In the genomic region with DNA sequence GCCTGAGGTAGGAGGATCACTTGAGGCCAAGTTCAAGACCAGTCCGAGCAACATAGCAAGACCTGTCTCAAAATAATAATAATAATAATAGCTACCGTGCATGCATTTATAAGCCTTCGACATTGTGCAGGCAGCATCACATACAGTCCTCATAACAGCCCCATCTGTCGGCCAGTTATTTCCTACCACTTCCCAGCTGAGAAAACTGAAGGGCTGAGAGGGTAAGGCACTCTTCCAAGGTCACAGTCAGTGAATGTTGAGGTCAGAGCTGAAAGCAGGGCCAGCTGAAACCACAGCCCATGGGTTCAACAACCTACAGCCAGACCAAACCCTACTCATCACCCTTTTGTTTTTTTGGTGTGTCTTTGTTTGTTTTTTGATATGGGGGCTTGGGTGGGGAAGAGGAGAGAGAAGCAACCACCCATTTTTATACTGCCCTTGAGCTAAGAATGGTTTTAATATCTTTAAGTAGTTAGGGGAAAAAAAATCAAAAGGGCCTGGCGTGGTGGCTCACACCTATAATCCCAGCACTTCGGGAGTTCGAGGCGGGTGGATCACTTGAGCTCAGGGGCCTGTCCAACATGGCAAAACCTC, we compare ENCODE assay signal across 8 cellular contexts. TPM values are rescaled to one million over a fixed set of nuclear protein-coding genes. Genes with fewer than 3 reads are reported as not detected.
DNase-seq lines count a peak whose midpoint lies in the region; ATAC-seq, FAIRE-seq and TF ChIP-seq lines count a peak whose summit lies in the region.

No MANE protein-coding gene starts in this region.

- H3K36me3 Mint-ChIP-seq in brain: no peaks in the 10 kb centered on the region

- no peak overlapping the region for H3K4me3 Mint-ChIP-seq in brain

- FAIRE-seq in G401.6 (lab: Jason Lieb, UNC): peak; percentile 55

- H3K9me3 ChIP-seq in left lung: no peaks in the 10 kb centered on the region

- H3K9me3 Mint-ChIP-seq in brain: peaks cover 0 to 2% (median 0%) of the 10 kb centered on the region in 5 experiments

- in situ Hi-C loops in ACHN (cut with HindIII; ENCODE audit: low pct_ligation_motif_present, low pct_unique_long_range_greater_than_20kb, low sequenced_read_pairs): loop anchor here (25.0 kb wide), 1 partner anchor 195 kb away; no protein-coding TSS in a partner anchor

- TF ChIP-seq CTCF in brain (conservative IDR thresholded peaks at IDR 0.05) (peak; percentile 25 to 38), left lung (IDR thresholded peaks at IDR 0.05) (peak; percentile 27 to 41), omental fat pad (IDR thresholded peaks at IDR 0.05) (no peak)

- intact Hi-C loops in left lung (cut with DNase I): no loop called here

- no peak overlapping the region for H3K4me3 ChIP-seq in left lung

- ATAC-seq in left lung: peak; percentile 79
- ATAC-seq in omental fat pad (ENCODE audit: low FRiP score): no peak
- ATAC-seq in HG02938 (IDR thresholded peaks at IDR 0.05; ENCODE audit: unreplicated experiment): no peak
- ATAC-seq in GM18502 (IDR thresholded peaks at IDR 0.05; ENCODE audit: poor library complexity, unreplicated experiment): no peak

- H3K27me3 ChIP-seq in left lung: no peaks in the 10 kb centered on the region

- H3K4me1 ChIP-seq in left lung: peaks cover 0 to 46% of the 10 kb centered on the region in 2 donors

- peak overlapping the region in 1 of 5 experiments; percentile 30 for H3K27ac Mint-ChIP-seq in brain

- H3K4me1 Mint-ChIP-seq in brain: no peaks in the 10 kb centered on the region

- peak; percentile 60 for DNase-seq in ACHN
- peak; percentile 59 to 73 for DNase-seq in NCI-H524 (lab: John Stamatoyannopoulos, UW)
- DNase-seq in left lung: no peak
- DNase-seq in omental fat pad (ENCODE audit: low spot score): no peak

- no peaks in the 10 kb centered on the region for H3K36me3 ChIP-seq in left lung

- H3K27ac ChIP-seq in left lung: peak overlapping the region in 1 of 2 donors; percentile 71

- H3K27me3 Mint-ChIP-seq in brain: no peaks in the 10 kb centered on the region

RNA-seq across cellular contexts. Expression of gene ITPK1, which starts 16.8 kb away (rescaled TPM):
- polyA plus RNA-seq in brain (ENCODE audit: insufficient read depth, low read depth, low replicate concordance): 168 TPM
- total RNA-seq in left lung (100 to 1,000 TPM in 1 of 2 donors, 10 to 100 TPM in 1; 65.6 to 108 TPM), omental fat pad (10 to 100 TPM; 32.6 to 94.9 (median 54.6) TPM)

RNA-seq across cellular contexts. Expression of gene MOAP1, which starts 52.1 kb away (rescaled TPM):
- polyA plus RNA-seq in brain (ENCODE audit: insufficient read depth, low read depth, low replicate concordance): 73.6 TPM
- total RNA-seq in left lung (10 to 100 TPM; 20.3 to 28.9 TPM), omental fat pad (10 to 100 TPM; 18.0 to 29.6 (median 24.3) TPM)

RNA-seq across cellular contexts. Expression of gene LYSET, which starts 52.5 kb away (rescaled TPM):
- polyA plus RNA-seq in brain (ENCODE audit: insufficient read depth, low read depth, low replicate concordance): 19.9 TPM
- total RNA-seq in left lung (10 to 100 TPM; 29.1 to 42.7 TPM), omental fat pad (10 to 100 TPM in 2 of 4 donors, 1 to 10 TPM in 2; 5.7 to 18.5 (median 9.2) TPM)

Comparison
In these comparisons a context has a peak if more than half of its experiments do, and no peak if none do; other contexts are left out.
1. DNase-seq: peak in ACHN (single experiment) and NCI-H524 (2 of 2); none in left lung (0 of 2) and omental fat pad (single experiment).
2. CTCF ChIP-seq: peak in brain (2 of 2) and left lung (2 of 2); none in omental fat pad (0 of 3).